ENCODE assay signal across 9 cellular contexts in genomic region chr20:59938696-59939051, GRCh38. TPM values are rescaled to one million over a fixed set of nuclear protein-coding genes. Genes with fewer than 3 reads are reported as not detected.
DNase-seq lines count a peak whose midpoint lies in the region; ATAC-seq, FAIRE-seq and TF ChIP-seq lines count a peak whose summit lies in the region.
"Had no signal": no experiment of that assay in that cellular context is flagged by ENCODE, and none has a peak within 500 bp of the region (broad histone marks: within the 10 kb centered on the region; RNA-seq: fewer than 3 reads in every experiment).

No MANE protein-coding gene starts in this region.

- no peaks in the 10 kb centered on the region for H3K9me3 Mint-ChIP-seq in endothelial cell (ENCODE audit: unreplicated experiment)

- FAIRE-seq in RCC 7860 (lab: Jason Lieb, UNC) = no peak

- intact Hi-C loops in left colon (cut with DNase I, micrococcal nuclease) = no loop called here

- peak overlapping the region; percentile 86 for H3K27ac Mint-ChIP-seq in endothelial cell (ENCODE audit: unreplicated experiment)

- no peak overlapping the region for H3K9ac ChIP-seq in trophoblast cell (ENCODE audit: low read length)
- H3K9ac ChIP-seq: parathyroid adenoma had no signal

- no peak overlapping the region for H3K4me3 ChIP-seq in trophoblast cell (ENCODE audit: low read depth, low read length)

- no peak for TF ChIP-seq CTCF in endothelial cell (IDR thresholded peaks at IDR 0.05; ENCODE audit: unreplicated experiment)

- no peaks in the 10 kb centered on the region for H3K27me3 ChIP-seq in trophoblast cell (ENCODE audit: insufficient read depth, low read length)

- H3K36me3 ChIP-seq in trophoblast cell (ENCODE audit: control insufficient read depth in 1 of 2, insufficient read depth in 2 of 2, low read length in 2 of 2) = no peaks in the 10 kb centered on the region

- peaks cover 13% of the 10 kb centered on the region for H3K4me1 Mint-ChIP-seq in endothelial cell (ENCODE audit: unreplicated experiment)

- H2BK12ac ChIP-seq in trophoblast cell (ENCODE audit: low read length) = no peak overlapping the region

- H3K27ac ChIP-seq in trophoblast cell (ENCODE audit: low read depth, low read length) = no peak overlapping the region

- H3K4ac ChIP-seq in trophoblast cell (ENCODE audit: low read depth, low read length) = no peak overlapping the region

- no peak for ATAC-seq in left colon

- H4K91ac ChIP-seq in trophoblast cell (ENCODE audit: low read depth, low read length) = no peak overlapping the region

- H3K36me3 Mint-ChIP-seq in endothelial cell (ENCODE audit: low read depth, unreplicated experiment) = no peaks in the 10 kb centered on the region

- peaks cover 17% of the 10 kb centered on the region for H3K79me1 ChIP-seq in trophoblast cell (ENCODE audit: low read length)

- H3K23ac ChIP-seq in trophoblast cell (ENCODE audit: low read length) = no peak overlapping the region

- H3K18ac ChIP-seq in trophoblast cell (ENCODE audit: low read length) = no peak overlapping the region

- no peak overlapping the region for H4K8ac ChIP-seq in trophoblast cell (ENCODE audit: low read depth, low read length)

- no peak overlapping the region for H2BK5ac ChIP-seq in trophoblast cell (ENCODE audit: low read depth, low read length, poor library complexity)

- no peak overlapping the region for H4K12ac ChIP-seq in trophoblast cell (ENCODE audit: low read depth, low read length)

- H3K27me3 Mint-ChIP-seq in endothelial cell (ENCODE audit: unreplicated experiment) = peaks cover 15% of the 10 kb centered on the region

- H3K4me3 Mint-ChIP-seq in endothelial cell (ENCODE audit: unreplicated experiment) = peak overlapping the region; percentile 91

- H3K14ac ChIP-seq in trophoblast cell (ENCODE audit: low read length) = no peak overlapping the region

- peak; percentile 11 for DNase-seq in Daoy (ENCODE audit: low read depth)
- DNase-seq in RCC 7860 (ENCODE audit: low spot score) = peak; percentile 10
- no peak for DNase-seq in endothelial cell (ENCODE audit: low spot score)
- DNase-seq in trophoblast cell = peak; percentile 67 to 80
- no peak for DNase-seq in NCI-H2081 (lab: John Stamatoyannopoulos, UW)
- DNase-seq in left colon = no peak
- DNase-seq in stimulated activated CD4-positive, alpha-beta T cell treated with anti-CD3 and anti-CD28 coated beads, Interleukin-4, amount 100 ng/mL, for 4 hours = no peak
- DNase-seq in HuH-7.5 (ENCODE audit: low spot score) = no peak

- H2AFZ ChIP-seq in trophoblast cell (ENCODE audit: insufficient read depth, low read length, poor library complexity) = peak overlapping the region; percentile 89

- peaks cover 8% of the 10 kb centered on the region for H3K79me2 ChIP-seq in trophoblast cell (ENCODE audit: control insufficient read depth, insufficient read depth, low read length, poor library complexity)
- H3K79me2 ChIP-seq: parathyroid adenoma had no signal

- H2BK120ac ChIP-seq in trophoblast cell (ENCODE audit: insufficient read depth, low read length, poor library complexity) = no peak overlapping the region

- H3K4me2 ChIP-seq in trophoblast cell (ENCODE audit: low read length) = peak overlapping the region; percentile 44

- WGBS in trophoblast cell (ENCODE audit: extremely low coverage, insufficient coverage, insufficient read length) = no CpG with 5 or more reads among the region's 7 CpGs

- H3K9me3 ChIP-seq in trophoblast cell (ENCODE audit: insufficient read depth, low read depth, low read length) = peaks cover 4% of the 10 kb centered on the region

- H3K4me1 ChIP-seq in trophoblast cell (ENCODE audit: control insufficient read depth in 1 of 2, insufficient read depth in 2 of 2, low read length in 2 of 2) = peaks cover 12 to 15% of the 10 kb centered on the region in 2 experiments

- no peak overlapping the region for H2AK5ac ChIP-seq in trophoblast cell (ENCODE audit: low read length)

RNA-seq across cellular contexts. Expression of gene PPP1R3D, which starts 1.4 kb away (rescaled TPM):
- total RNA-seq in Daoy (2014; rRNA removed; shearing (Covaris generic)) = 2.3 and 2.5 TPM in 2 replicates
- total RNA-seq in endothelial cell (ENCODE audit: unreplicated experiment) = 3.5 TPM
- polyA plus RNA-seq in trophoblast cell (2013) = 3.3 and 3.8 TPM in 2 replicates
- 1 to 10 TPM; 7.3 to 8.7 TPM for total RNA-seq in left colon

RNA-seq across cellular contexts. Expression of gene FAM217B, which starts 1.5 kb away (rescaled TPM):
- total RNA-seq in Daoy (2014; rRNA removed; shearing (Covaris generic)) = 4.9 and 5.4 TPM in 2 replicates
- total RNA-seq in endothelial cell (ENCODE audit: unreplicated experiment) (11.4 TPM), left colon (1 to 10 TPM; 7.0 to 9.2 TPM)
- 8.5 and 8.9 TPM in 2 replicates for polyA plus RNA-seq in trophoblast cell (2013)

RNA-seq across cellular contexts. Expression of gene SYCP2, which starts 5.2 kb away (rescaled TPM):
- 1.7 TPM in 1 of 2 replicates, not detected in the other for total RNA-seq in Daoy (2014; rRNA removed; shearing (Covaris generic))
- 2.1 TPM for total RNA-seq in endothelial cell (ENCODE audit: unreplicated experiment)
- 0.67 and 0.78 TPM in 2 replicates for polyA plus RNA-seq in trophoblast cell (2013)
- total RNA-seq in left colon = 1 to 10 TPM in 1 of 2 donors, under 1 TPM in 1; 0.84 to 1.2 TPM

RNA-seq across cellular contexts. Expression of gene CDH26, which starts 19.5 kb away (rescaled TPM):
- 0.29 TPM in 1 of 2 replicates, not detected in the other for total RNA-seq in Daoy (2014; rRNA removed; shearing (Covaris generic))
- total RNA-seq in endothelial cell (ENCODE audit: unreplicated experiment) (5.4 TPM), left colon (under 1 TPM; 0.43 to 0.45 TPM)
- 0.23 and 0.29 TPM in 2 replicates for polyA plus RNA-seq in trophoblast cell (2013)

Comparison
In these comparisons a context has a peak if more than half of its experiments do, and no peak if none do; other contexts are left out.
1. DNase-seq: peak in Daoy (single experiment), RCC 7860 (single experiment) and trophoblast cell (2 of 2); none in endothelial cell (single experiment), NCI-H2081 (0 of 2), left colon (0 of 2), stimulated activated CD4-positive, alpha-beta T cell treated with anti-CD3 and anti-CD28 coated beads, Interleukin-4, amount 100 ng/mL, for 4 hours (0 of 2) and HuH-7.5 (single experiment).